ENCODE assay signal across 17 cellular contexts in the genomic region with DNA sequence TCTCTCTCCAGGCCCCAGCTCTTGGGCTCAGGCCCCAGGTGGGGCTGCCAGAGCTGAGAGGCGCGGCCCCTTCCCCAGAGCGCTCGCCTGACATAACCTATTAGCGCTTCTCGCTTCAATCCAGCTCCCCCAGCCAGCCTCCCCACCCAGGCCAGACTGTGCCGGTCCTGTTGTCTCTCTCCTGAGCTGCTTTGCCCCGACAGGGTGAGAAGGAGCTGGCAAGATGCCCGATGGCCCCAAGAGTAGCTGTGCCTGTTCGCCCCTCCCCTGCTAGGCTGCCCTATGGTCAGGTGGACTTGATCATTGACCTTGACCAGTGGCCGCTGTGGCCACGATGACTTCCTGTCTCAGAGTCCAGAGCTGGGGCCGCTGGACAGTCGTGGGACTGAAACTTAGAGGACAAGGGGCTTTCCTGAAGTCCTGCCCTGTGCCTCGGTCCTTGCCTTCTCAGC. TPM values are rescaled to one million over a fixed set of nuclear protein-coding genes. Genes with fewer than 3 reads are reported as not detected.
DNase-seq lines count a peak whose midpoint lies in the region; ATAC-seq and TF ChIP-seq lines count a peak whose summit lies in the region.
"Had no signal": no experiment of that assay in that cellular context is flagged by ENCODE, and none has a peak within 500 bp of the region (broad histone marks: within the 10 kb centered on the region; RNA-seq: fewer than 3 reads in every experiment).

No MANE protein-coding gene starts in this region.

- no peak for TF ChIP-seq CTCF in upper lobe of right lung (IDR thresholded peaks at IDR 0.05)

- no peaks in the 10 kb centered on the region for H3K27me3 ChIP-seq in upper lobe of right lung
- H3K27me3 ChIP-seq: MG63 had no signal

- peak overlapping the region; percentile 58 for H3K27ac ChIP-seq in upper lobe of right lung

- H3K9me3 ChIP-seq in upper lobe of right lung = no peaks in the 10 kb centered on the region
- H3K9me3 ChIP-seq: A549, Caco-2, MG63 had no signal

- DNase-seq in NCI-H2227 (lab: John Stamatoyannopoulos, UW; ENCODE audit: unreplicated experiment) = peak; percentile 27
- DNase-seq in NCI-H2227 treated with DMSO at 0.1 percent for 48 hours (lab: John Stamatoyannopoulos, UW) = no peak
- peak; percentile 50 for DNase-seq in left kidney (ENCODE audit: low read depth, low spot score)
- no peak for DNase-seq in upper lobe of right lung
- DNase-seq in ureter (ENCODE audit: low spot score) = no peak
- no peak for DNase-seq in activated effector memory CD4-positive, alpha-beta T cell treated with Interleukin-2 at 50 U/mL for 16 hours
- DNase-seq: activated CD4-positive, alpha-beta memory T cell treated with anti-CD3 and anti-CD28 coated beads, Interleukin-2, amount 10 ng/mL, durations not matched to agents 7 days and 5 days; activated naive CD4-positive, alpha-beta T cell; Caco-2; caudate nucleus; MG63; NCI-H345; T1000 had no signal

- peaks cover 31% of the 10 kb centered on the region for H3K4me1 ChIP-seq in upper lobe of right lung

- no peak overlapping the region for H3K4me3 ChIP-seq in upper lobe of right lung
- H3K4me3 ChIP-seq: A549, MG63 had no signal

- ATAC-seq in upper lobe of right lung = no peak
- ATAC-seq: A549, sciatic nerve had no signal

- no peaks in the 10 kb centered on the region for H3K36me3 ChIP-seq in upper lobe of right lung
- H3K36me3 ChIP-seq: MG63 had no signal

- intact Hi-C loops in upper lobe of right lung (cut with DNase I) = no loop called here

RNA-seq across cellular contexts. Expression of gene TMEM270, which starts 9.1 kb away (rescaled TPM):
- not detected for total RNA-seq in upper lobe of right lung
- total RNA-seq in ureter = not detected
- total RNA-seq: activated CD4-positive, alpha-beta memory T cell treated with anti-CD3 and anti-CD28 coated beads, Interleukin-2, amount 10 ng/mL, durations not matched to agents 7 days and 5 days; Caco-2; epithelial cell of proximal tubule; mucosa of gallbladder; sciatic nerve had no signal

RNA-seq across cellular contexts. Expression of gene METTL27, which starts 27.8 kb away (rescaled TPM):
- total RNA-seq in upper lobe of right lung (2.3 TPM), ureter (14.4 TPM)

RNA-seq across cellular contexts. Expression of gene CLDN4, which starts 39.3 kb away (rescaled TPM):
- 103 TPM for total RNA-seq in upper lobe of right lung
- total RNA-seq in ureter = 244 TPM

Comparison
In these comparisons a context has a peak if more than half of its experiments do, and no peak if none do; other contexts are left out.
1. DNase-seq: peak in NCI-H2227 (single experiment) and left kidney (single experiment); none in NCI-H2227 treated with DMSO at 0.1 percent for 48 hours (single experiment), upper lobe of right lung (single experiment), ureter (single experiment) and activated effector memory CD4-positive, alpha-beta T cell treated with Interleukin-2 at 50 U/mL for 16 hours (single experiment).